In genomic region chr19:19873381-19873780, GRCh38 we compare ENCODE assay signal across 30 cellular contexts. TPM values are rescaled to one million over a fixed set of nuclear protein-coding genes. Genes with fewer than 3 reads are reported as not detected.
DNase-seq lines count a peak whose midpoint lies in the region; ATAC-seq, FAIRE-seq and TF ChIP-seq lines count a peak whose summit lies in the region.
"Had no signal": no experiment of that assay in that cellular context is flagged by ENCODE, and none has a peak within 500 bp of the region (broad histone marks: within the 10 kb centered on the region; RNA-seq: fewer than 3 reads in every experiment).

No MANE protein-coding gene starts in this region.

- 0 out of 2 replicates have a peak, but pooled peaks cover 5% of the 10 kb centered on the region for H3F3A ChIP-seq in GM23248 (ENCODE audit: insufficient read depth)

- no peak overlapping the region for H3K18ac ChIP-seq in trophoblast cell (ENCODE audit: low read length)

- H3K79me2 ChIP-seq in GM23248 (ENCODE audit: insufficient read depth) (peaks cover 93% of the 10 kb centered on the region), astrocyte (ENCODE audit: insufficient read depth, low read length) (peaks cover 73% of the 10 kb centered on the region), trophoblast cell (ENCODE audit: control insufficient read depth, insufficient read depth, low read length, poor library complexity) (peaks cover 11% of the 10 kb centered on the region)

- peaks cover 11 to 49% of the 10 kb centered on the region in 2 donors for H3K36me3 Mint-ChIP-seq in activated T-cell treated with anti-CD3 and anti-CD28 coated beads, Interleukin-2, amount 50 U/mL, for 72 hours (ENCODE audit: insufficient read depth in 2 of 2)
- H3K36me3 Mint-ChIP-seq in astrocyte (ENCODE audit: low read depth, unreplicated experiment) (peaks cover 46% of the 10 kb centered on the region), endothelial cell (ENCODE audit: low read depth, unreplicated experiment) (peaks cover 14% of the 10 kb centered on the region)

- H3K9ac ChIP-seq in GM23248 (no peak overlapping the region), astrocyte (ENCODE audit: low read length) (no peak overlapping the region), trophoblast cell (ENCODE audit: low read length) (no peak overlapping the region)

- H2BK120ac ChIP-seq in trophoblast cell (ENCODE audit: insufficient read depth, low read length, poor library complexity): no peak overlapping the region

- in situ Hi-C loops in GM23248 (cut with MboI): no loop called here

- no peak overlapping the region for H3K27ac ChIP-seq in GM23248
- H3K27ac ChIP-seq in astrocyte (ENCODE audit: low read depth, low read length): no peak overlapping the region
- H3K27ac ChIP-seq in trophoblast cell (ENCODE audit: low read depth, low read length): peak overlapping the region; percentile 1
- H3K27ac ChIP-seq: prostate gland had no signal

- no peaks in the 10 kb centered on the region for H3K79me1 ChIP-seq in trophoblast cell (ENCODE audit: low read length)

- H2BK5ac ChIP-seq in trophoblast cell (ENCODE audit: low read depth, low read length, poor library complexity): no peak overlapping the region

- H3K4me1 Mint-ChIP-seq in activated T-cell treated with anti-CD3 and anti-CD28 coated beads, Interleukin-2, amount 50 U/mL, for 72 hours (ENCODE audit: low read depth): peaks cover 48% of the 10 kb centered on the region
- H3K4me1 Mint-ChIP-seq in astrocyte (ENCODE audit: low read depth, unreplicated experiment) (no peaks in the 10 kb centered on the region), endothelial cell (ENCODE audit: unreplicated experiment) (peaks cover 1% of the 10 kb centered on the region)

- H2AK5ac ChIP-seq in trophoblast cell (ENCODE audit: low read length): no peak overlapping the region

- H3K27ac Mint-ChIP-seq in activated T-cell treated with anti-CD3 and anti-CD28 coated beads, Interleukin-2, amount 50 U/mL, for 72 hours: no peak overlapping the region
- H3K27ac Mint-ChIP-seq in astrocyte (ENCODE audit: unreplicated experiment) (no peak overlapping the region), endothelial cell (ENCODE audit: unreplicated experiment) (no peak overlapping the region)
- H3K27ac Mint-ChIP-seq: CD4-positive, alpha-beta memory T cell; effector memory CD8-positive, alpha-beta T cell; mesothelial cell of epicardium; stimulated activated memory B cell treated with anti-CD40 and anti-IgM and Interleukin-4, amounts not matched to agents 10 μg/mL and 1 μg/mL and 100 μg/mL, for 72 hours; T-helper 2 cell treated with Interferon-gamma antibody and Interleukin-4, amounts not matched to agents 5 μg/mL and 100 μg/mL, for 36 hours had no signal

- no peak overlapping the region for H4K8ac ChIP-seq in trophoblast cell (ENCODE audit: low read depth, low read length)

- ATAC-seq in activated T-cell treated with anti-CD3 and anti-CD28 coated beads, Interleukin-2, amount 50 U/mL, for 72 hours (replicated peaks in 1 of 2): peak; percentile 58 to 65
- no peak for ATAC-seq in left cardiac atrium
- ATAC-seq: effector memory CD8-positive, alpha-beta T cell; esophagus mucosa; stimulated activated memory B cell treated with anti-CD40 and anti-IgM and Interleukin-4, amounts not matched to agents 10 μg/mL and 1 μg/mL and 100 μg/mL, for 72 hours had no signal

- H3K4me2 ChIP-seq in GM23248 (ENCODE audit: unreplicated experiment): no peak overlapping the region
- no peak overlapping the region for H3K4me2 ChIP-seq in astrocyte (ENCODE audit: low read length)
- no peak overlapping the region for H3K4me2 ChIP-seq in trophoblast cell (ENCODE audit: low read length)

- no peak overlapping the region for H4K12ac ChIP-seq in trophoblast cell (ENCODE audit: low read depth, low read length)

- no peak for FAIRE-seq in astrocyte (lab: Jason Lieb, UNC)
- FAIRE-seq: D721Med, GM12892, keratinocyte had no signal

- peaks cover 1 to 3% of the 10 kb centered on the region in 2 donors for H3K9me3 Mint-ChIP-seq in activated T-cell treated with anti-CD3 and anti-CD28 coated beads, Interleukin-2, amount 50 U/mL, for 72 hours
- H3K9me3 Mint-ChIP-seq in astrocyte (ENCODE audit: unreplicated experiment) (peaks cover 21% of the 10 kb centered on the region), endothelial cell (ENCODE audit: unreplicated experiment) (no peaks in the 10 kb centered on the region)
- H3K9me3 Mint-ChIP-seq: effector memory CD8-positive, alpha-beta T cell; stimulated activated memory B cell treated with anti-CD40 and anti-IgM and Interleukin-4, amounts not matched to agents 10 μg/mL and 1 μg/mL and 100 μg/mL, for 72 hours had no signal

- no peak overlapping the region for H2BK12ac ChIP-seq in trophoblast cell (ENCODE audit: low read length)

- intact Hi-C loops in left cardiac atrium (cut with DNase I): no loop called here

- H3K14ac ChIP-seq in trophoblast cell (ENCODE audit: low read length): no peak overlapping the region

- H3K27me3 Mint-ChIP-seq in activated T-cell treated with anti-CD3 and anti-CD28 coated beads, Interleukin-2, amount 50 U/mL, for 72 hours (ENCODE audit: low read depth): no peaks in the 10 kb centered on the region
- H3K27me3 Mint-ChIP-seq in astrocyte (ENCODE audit: low read depth, unreplicated experiment) (no peaks in the 10 kb centered on the region), endothelial cell (ENCODE audit: unreplicated experiment) (no peaks in the 10 kb centered on the region)
- H3K27me3 Mint-ChIP-seq: CD4-positive, alpha-beta memory T cell; effector memory CD8-positive, alpha-beta T cell; stimulated activated memory B cell treated with anti-CD40 and anti-IgM and Interleukin-4, amounts not matched to agents 10 μg/mL and 1 μg/mL and 100 μg/mL, for 72 hours had no signal

- no peak overlapping the region for H3K4ac ChIP-seq in trophoblast cell (ENCODE audit: low read depth, low read length)

- no peaks in the 10 kb centered on the region for H3K4me1 ChIP-seq in GM23248 (ENCODE audit: insufficient read depth)
- no peaks in the 10 kb centered on the region for H3K4me1 ChIP-seq in astrocyte (ENCODE audit: insufficient read depth, low read length)
- peaks cover 2 to 8% of the 10 kb centered on the region in 2 experiments for H3K4me1 ChIP-seq in trophoblast cell (ENCODE audit: control insufficient read depth in 1 of 2, insufficient read depth in 2 of 2, low read length in 2 of 2)
- H3K4me1 ChIP-seq in BE2C: no peaks in the 10 kb centered on the region
- H3K4me1 ChIP-seq: prostate gland had no signal

- H3K4me3 ChIP-seq in GM23248 (no peak overlapping the region), astrocyte (ENCODE audit: insufficient read depth, low read depth, low read length) (no peak overlapping the region), trophoblast cell (ENCODE audit: low read depth, low read length) (no peak overlapping the region), BE2C (ENCODE audit: low read depth, low read length) (no peak overlapping the region)
- H3K4me3 ChIP-seq: prostate gland had no signal

- no peak overlapping the region for H2AFZ ChIP-seq in GM23248
- no peak overlapping the region for H2AFZ ChIP-seq in astrocyte (ENCODE audit: low read depth, low read length)
- no peak overlapping the region for H2AFZ ChIP-seq in trophoblast cell (ENCODE audit: insufficient read depth, low read length, poor library complexity)

- no peaks in the 10 kb centered on the region for H3K27me3 ChIP-seq in GM23248 (replicated peaks; ENCODE audit: insufficient read depth)
- no peaks in the 10 kb centered on the region for H3K27me3 ChIP-seq in astrocyte (ENCODE audit: insufficient read depth, low read length)
- no peaks in the 10 kb centered on the region for H3K27me3 ChIP-seq in trophoblast cell (ENCODE audit: insufficient read depth, low read length)
- H3K27me3 ChIP-seq in BE2C: no peaks in the 10 kb centered on the region

- H3K36me3 ChIP-seq in GM23248 (ENCODE audit: low read depth): peaks cover 3% of the 10 kb centered on the region; the same call in 1 of the 2 replicates
- H3K36me3 ChIP-seq in astrocyte (ENCODE audit: insufficient read depth, low read length): no peaks in the 10 kb centered on the region
- H3K36me3 ChIP-seq in trophoblast cell (ENCODE audit: control insufficient read depth in 1 of 2, insufficient read depth in 2 of 2, low read length in 2 of 2): peaks cover 5 to 6% of the 10 kb centered on the region in 2 experiments
- peaks cover 41% of the 10 kb centered on the region for H3K36me3 ChIP-seq in BE2C
- H3K36me3 ChIP-seq: prostate gland had no signal

- peak overlapping the region; percentile 11 to 60 for H3K4me3 Mint-ChIP-seq in activated T-cell treated with anti-CD3 and anti-CD28 coated beads, Interleukin-2, amount 50 U/mL, for 72 hours
- H3K4me3 Mint-ChIP-seq in astrocyte (ENCODE audit: unreplicated experiment) (no peak overlapping the region), endothelial cell (ENCODE audit: unreplicated experiment) (no peak overlapping the region)
- H3K4me3 Mint-ChIP-seq: CD4-positive, alpha-beta memory T cell; effector memory CD8-positive, alpha-beta T cell; mesothelial cell of epicardium; stimulated activated memory B cell treated with anti-CD40 and anti-IgM and Interleukin-4, amounts not matched to agents 10 μg/mL and 1 μg/mL and 100 μg/mL, for 72 hours; T-helper 2 cell treated with Interferon-gamma antibody and Interleukin-4, amounts not matched to agents 5 μg/mL and 100 μg/mL, for 36 hours had no signal

- H3K23ac ChIP-seq in trophoblast cell (ENCODE audit: low read length): no peak overlapping the region

- H4K20me1 ChIP-seq in GM23248 (ENCODE audit: insufficient read depth) (no peaks in the 10 kb centered on the region), astrocyte (ENCODE audit: insufficient read depth, low read length) (no peaks in the 10 kb centered on the region)

- no peak for TF ChIP-seq CTCF in astrocyte (IDR thresholded peaks at IDR 0.05; ENCODE audit: insufficient read depth, low read depth, low read length)
- no peak for TF ChIP-seq CTCF in BE2C (IDR thresholded peaks at IDR 0.05; ENCODE audit: low read depth, low read length)
- no peak for TF ChIP-seq CTCF in endothelial cell (IDR thresholded peaks at IDR 0.05; ENCODE audit: unreplicated experiment)

- no peaks in the 10 kb centered on the region for H3K9me2 ChIP-seq in GM23248 (ENCODE audit: insufficient read depth)

- DNase-seq in activated T-cell treated with anti-CD3 and anti-CD28 coated beads, Interleukin-2, amount 50 U/mL, for 72 hours: peak in 1 of 2 donors; percentile 15
- no peak for DNase-seq in activated T-cell treated with anti-CD3 and anti-CD28 coated beads, Interleukin-2, amount 50 U/mL, for 1 hour
- DNase-seq in GM23248: peak; percentile 2
- DNase-seq in astrocyte (ENCODE audit: low read depth): peak; percentile 16
- DNase-seq in trophoblast cell: no peak
- no peak for DNase-seq in left cardiac atrium
- DNase-seq in BE2C: no peak
- DNase-seq in endothelial cell (ENCODE audit: low spot score): no peak
- DNase-seq: activated CD4-positive, alpha-beta T cell treated with anti-CD3 and anti-CD28 coated beads for 48 hours; activated gamma-delta T cell; CD4-positive, alpha-beta memory T cell; central memory CD4-positive, alpha-beta T cell; effector memory CD8-positive, alpha-beta T cell; H7; IMR-90; NCI-H1048; NCI-H2107; occipital lobe; SIG-M5; stimulated activated CD4-positive, alpha-beta T cell treated with anti-CD3 and anti-CD28 coated beads, Interleukin-15, amount 100 ng/mL, for 24 hours; stimulated activated CD4-positive, alpha-beta T cell treated with anti-CD3 and anti-CD28 coated beads, Interleukin-4, amount 100 ng/mL, for 4 hours had no signal

- H4K91ac ChIP-seq in trophoblast cell (ENCODE audit: low read depth, low read length): no peak overlapping the region

- H3K9me3 ChIP-seq in GM23248 (ENCODE audit: low read depth) (no peaks in the 10 kb centered on the region), astrocyte (ENCODE audit: insufficient read depth, low read depth, low read length) (peaks cover 3% of the 10 kb centered on the region), trophoblast cell (ENCODE audit: insufficient read depth, low read depth, low read length) (no peaks in the 10 kb centered on the region), BE2C (peaks cover 4% of the 10 kb centered on the region; the same call in 1 of the 2 replicates)
- H3K9me3 ChIP-seq: prostate gland had no signal

RNA-seq across cellular contexts. Expression of gene ZNF253, which starts 7.7 kb away (rescaled TPM):
- total RNA-seq in activated T-cell treated with anti-CD3 and anti-CD28 coated beads, Interleukin-2, amount 50 U/mL, for 72 hours: 10 to 100 TPM; 23.8 to 30.8 TPM
- total RNA-seq in GM23248 (2014; rRNA removed; shearing (Covaris generic)): 2.0 and 2.1 TPM in 2 replicates
- polyA plus RNA-seq in GM23248 (2016; fragmentation: Nextera tagmentation; extraction: Ambion mirVana): 2.9 and 3.2 TPM in 2 replicates
- total RNA-seq in astrocyte: 7.6 and 11.1 TPM in 2 replicates
- polyA plus RNA-seq in trophoblast cell (2013): 15.2 and 15.4 TPM in 2 replicates
- 1 to 10 TPM; 6.3 to 8.2 TPM for total RNA-seq in left cardiac atrium
- polyA plus RNA-seq in BE2C (2012; ENCODE audit: insufficient read depth, insufficient read length, low read depth): 5.6 TPM
- total RNA-seq in endothelial cell (ENCODE audit: unreplicated experiment): 23.3 TPM
- total RNA-seq: H7 had no signal

RNA-seq across cellular contexts. Expression of gene ZNF93, which starts 27.4 kb away (rescaled TPM):
- 10 to 100 TPM; 18.8 to 23.5 TPM for total RNA-seq in activated T-cell treated with anti-CD3 and anti-CD28 coated beads, Interleukin-2, amount 50 U/mL, for 72 hours
- 5.0 and 7.0 TPM in 2 replicates for total RNA-seq in GM23248 (2014; rRNA removed; shearing (Covaris generic))
- polyA plus RNA-seq in GM23248 (2016; fragmentation: Nextera tagmentation; extraction: Ambion mirVana): 3.8 and 4.5 TPM in 2 replicates
- total RNA-seq in astrocyte (12.8 and 15.8 TPM in 2 replicates), left cardiac atrium (1 to 10 TPM; 2.7 to 3.4 TPM), endothelial cell (ENCODE audit: unreplicated experiment) (30.4 TPM)
- 38.8 and 40.5 TPM in 2 replicates for polyA plus RNA-seq in trophoblast cell (2013)
- polyA plus RNA-seq in BE2C (2012; ENCODE audit: insufficient read depth, insufficient read length, low read depth): 2.6 TPM
- total RNA-seq: H7 had no signal

RNA-seq across cellular contexts. Expression of gene ZNF506, which starts 51.8 kb away (rescaled TPM):
- total RNA-seq in activated T-cell treated with anti-CD3 and anti-CD28 coated beads, Interleukin-2, amount 50 U/mL, for 72 hours: 10 to 100 TPM; 66.0 to 68.9 TPM
- 11.8 and 20.0 TPM in 2 replicates for total RNA-seq in GM23248 (2014; rRNA removed; shearing (Covaris generic))
- 13.2 and 13.3 TPM in 2 replicates for polyA plus RNA-seq in GM23248 (2016; fragmentation: Nextera tagmentation; extraction: Ambion mirVana)
- total RNA-seq in astrocyte (12.3 and 12.9 TPM in 2 replicates), left cardiac atrium (10 to 100 TPM; 12.5 to 12.8 TPM), endothelial cell (ENCODE audit: unreplicated experiment) (19.9 TPM)
- polyA plus RNA-seq in trophoblast cell (2013): 12.6 and 13.6 TPM in 2 replicates
- polyA plus RNA-seq in BE2C (2012; ENCODE audit: insufficient read depth, insufficient read length, low read depth): 7.8 TPM
- total RNA-seq: A172 had no signal

Comparison
In these comparisons a context has a peak if more than half of its experiments do, and no peak if none do; other contexts are left out.
1. ATAC-seq: peak in activated T-cell treated with anti-CD3 and anti-CD28 coated beads, Interleukin-2, amount 50 U/mL, for 72 hours (2 of 2); none in left cardiac atrium (0 of 2).
2. DNase-seq: peak in GM23248 (single experiment) and astrocyte (single experiment); none in activated T-cell treated with anti-CD3 and anti-CD28 coated beads, Interleukin-2, amount 50 U/mL, for 1 hour (single experiment), trophoblast cell (0 of 2), left cardiac atrium (single experiment), BE2C (single experiment) and endothelial cell (single experiment).
3. H3K4me3 Mint-ChIP-seq: peak in activated T-cell treated with anti-CD3 and anti-CD28 coated beads, Interleukin-2, amount 50 U/mL, for 72 hours (2 of 2); none in astrocyte (single experiment) and endothelial cell (single experiment).